In the genomic region with DNA sequence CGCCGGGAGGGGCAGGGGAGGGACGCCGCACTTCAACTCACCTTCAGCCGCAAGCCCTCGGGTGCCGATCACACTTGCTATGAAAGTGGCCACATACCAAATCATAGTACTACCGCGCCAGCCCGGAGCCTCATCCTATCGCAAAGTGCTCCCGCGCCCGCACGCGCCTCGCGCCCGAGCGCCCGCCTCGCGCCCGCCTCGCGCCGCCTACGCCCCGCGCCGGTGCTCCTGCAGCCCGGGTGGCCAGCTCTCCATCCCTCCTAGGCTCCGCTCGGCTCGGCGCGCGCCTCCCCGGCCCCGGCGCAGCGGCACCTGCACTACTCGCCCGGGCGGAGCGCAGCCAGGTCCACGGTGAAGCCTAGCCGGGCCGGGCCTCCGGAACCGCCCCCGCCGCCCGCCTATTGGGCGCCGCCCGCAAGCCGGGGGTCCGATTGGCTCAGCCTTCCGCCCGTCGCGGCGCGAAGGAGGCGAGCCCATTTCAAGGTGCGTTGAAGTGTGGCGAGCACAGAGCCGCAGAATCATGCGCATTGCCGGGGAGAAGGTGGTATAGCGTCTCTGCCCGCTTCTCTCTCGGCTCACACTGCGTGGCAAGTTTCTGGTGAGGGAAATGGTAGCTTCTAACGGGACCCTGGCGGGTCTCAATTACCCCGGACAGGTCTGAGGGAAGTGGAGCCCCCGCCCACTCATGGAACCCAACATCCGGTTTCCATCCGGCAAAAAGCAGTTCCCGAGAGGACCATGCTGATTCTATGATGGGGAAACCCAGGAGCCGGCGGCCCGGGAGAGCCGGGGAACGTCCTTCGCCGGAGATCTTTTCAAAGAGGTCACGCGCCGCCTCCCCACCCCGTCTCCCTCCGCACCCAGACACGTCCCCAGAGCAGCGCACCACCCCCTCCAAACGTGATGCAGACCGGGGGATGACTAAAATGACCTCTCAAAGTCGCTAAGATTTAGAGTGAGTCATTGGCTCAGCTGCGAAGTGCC, we compare ENCODE assay signal across 7 cellular contexts. TPM values are rescaled to one million over a fixed set of nuclear protein-coding genes. Genes with fewer than 3 reads are reported as not detected.
DNase-seq lines count a peak whose midpoint lies in the region; ATAC-seq and TF ChIP-seq lines count a peak whose summit lies in the region.

A gene with protein sequence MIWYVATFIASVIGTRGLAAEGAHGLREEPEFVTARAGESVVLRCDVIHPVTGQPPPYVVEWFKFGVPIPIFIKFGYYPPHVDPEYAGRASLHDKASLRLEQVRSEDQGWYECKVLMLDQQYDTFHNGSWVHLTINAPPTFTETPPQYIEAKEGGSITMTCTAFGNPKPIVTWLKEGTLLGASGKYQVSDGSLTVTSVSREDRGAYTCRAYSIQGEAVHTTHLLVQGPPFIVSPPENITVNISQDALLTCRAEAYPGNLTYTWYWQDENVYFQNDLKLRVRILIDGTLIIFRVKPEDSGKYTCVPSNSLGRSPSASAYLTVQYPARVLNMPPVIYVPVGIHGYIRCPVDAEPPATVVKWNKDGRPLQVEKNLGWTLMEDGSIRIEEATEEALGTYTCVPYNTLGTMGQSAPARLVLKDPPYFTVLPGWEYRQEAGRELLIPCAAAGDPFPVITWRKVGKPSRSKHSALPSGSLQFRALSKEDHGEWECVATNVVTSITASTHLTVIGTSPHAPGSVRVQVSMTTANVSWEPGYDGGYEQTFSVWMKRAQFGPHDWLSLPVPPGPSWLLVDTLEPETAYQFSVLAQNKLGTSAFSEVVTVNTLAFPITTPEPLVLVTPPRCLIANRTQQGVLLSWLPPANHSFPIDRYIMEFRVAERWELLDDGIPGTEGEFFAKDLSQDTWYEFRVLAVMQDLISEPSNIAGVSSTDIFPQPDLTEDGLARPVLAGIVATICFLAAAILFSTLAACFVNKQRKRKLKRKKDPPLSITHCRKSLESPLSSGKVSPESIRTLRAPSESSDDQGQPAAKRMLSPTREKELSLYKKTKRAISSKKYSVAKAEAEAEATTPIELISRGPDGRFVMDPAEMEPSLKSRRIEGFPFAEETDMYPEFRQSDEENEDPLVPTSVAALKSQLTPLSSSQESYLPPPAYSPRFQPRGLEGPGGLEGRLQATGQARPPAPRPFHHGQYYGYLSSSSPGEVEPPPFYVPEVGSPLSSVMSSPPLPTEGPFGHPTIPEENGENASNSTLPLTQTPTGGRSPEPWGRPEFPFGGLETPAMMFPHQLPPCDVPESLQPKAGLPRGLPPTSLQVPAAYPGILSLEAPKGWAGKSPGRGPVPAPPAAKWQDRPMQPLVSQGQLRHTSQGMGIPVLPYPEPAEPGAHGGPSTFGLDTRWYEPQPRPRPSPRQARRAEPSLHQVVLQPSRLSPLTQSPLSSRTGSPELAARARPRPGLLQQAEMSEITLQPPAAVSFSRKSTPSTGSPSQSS (N-terminal part only) (minus strand): TSS at position 319 of the 984 bp plus-strand sequence. CDS start 214 bp downstream, at position 105.

- no peaks in the 10 kb centered on the region for H3K36me3 ChIP-seq in lung (ENCODE audit: control insufficient read depth in 2 of 2, insufficient read depth in 2 of 2, low read length in 2 of 2)

- peak within 1 kb of the TSS; percentile 54 for H3K4me3 ChIP-seq in lung

- peaks cover 0 to 13% of the 10 kb centered on the region in 2 donors for H3K4me1 ChIP-seq in lung (ENCODE audit: control insufficient read depth in 2 of 2, insufficient read depth in 2 of 2, low read length in 2 of 2)

- DNase-seq in NCI-H2196 treated with DMSO at 0.1 percent for 48 hours (lab: John Stamatoyannopoulos, UW; ENCODE audit: unreplicated experiment) (peak; percentile 79), ecto neural progenitor cell (ENCODE audit: low spot score) (peak; percentile 94), lung (ENCODE audit: low spot score) (peak; percentile 85)
- peak; percentile 74 to 84 for DNase-seq in activated CD8-positive, alpha-beta memory T cell treated with anti-CD3 and anti-CD28 coated beads for 1 hour (ENCODE audit: extremely low read depth in 1 of 2, low read depth in 1 of 2)
- DNase-seq in stimulated activated CD4-positive, alpha-beta T cell treated with anti-CD3 and anti-CD28 coated beads, TNF-alpha, amount 100 ng/mL, for 4 hours (ENCODE audit: low read depth in 3 of 3), result peak; percentile 82 to 90 (median 86)

- WGBS in lung, 2 donors, result 1 to 2% methylated on average over 90 to 100 of the region's 100 CpGs

- ATAC-seq in GM18517 (IDR thresholded peaks at IDR 0.05; ENCODE audit: unreplicated experiment) (peak; percentile 97), HG02973 (IDR thresholded peaks at IDR 0.05; ENCODE audit: unreplicated experiment) (peak; percentile 98), lung (ENCODE audit: insufficient read depth, low FRiP score) (peak; percentile 84)

- peaks cover 3% of the 10 kb centered on the region for H3K27me3 ChIP-seq in lung (ENCODE audit: control insufficient read depth, insufficient read depth)

- TF ChIP-seq CTCF in lung (IDR thresholded peaks at IDR 0.05; ENCODE audit: control extremely low read depth, extremely low read depth), result no peak

- H3K27ac ChIP-seq in lung (ENCODE audit: low read depth in 1 of 2, low read length in 1 of 2), result peak within 1 kb of the TSS; percentile 54 to 95

- peaks cover 0 to 2% of the 10 kb centered on the region in 2 donors for H3K9me3 ChIP-seq in lung (ENCODE audit: control insufficient read depth in 2 of 2, insufficient read depth in 1 of 2, low read length in 1 of 2)

RNA-seq across cellular contexts. Expression of the gene that starts here (rescaled TPM):
- 10 to 100 TPM in 1 of 2 donors, 1 to 10 TPM in 1; 4.9 to 19.5 TPM for total RNA-seq in lung
- 1 to 10 TPM in 1 of 2 donors, under 1 TPM in 1; 0.72 to 3.2 TPM for polyA plus RNA-seq in lung

Comparison
In these comparisons a context has a peak if more than half of its experiments do, and no peak if none do; other contexts are left out.
1. Peak in every context shown above with its lines: DNase-seq, ATAC-seq, H3K4me3 ChIP-seq and H3K27ac ChIP-seq.